ENCODE assay signal across 28 cellular contexts in the genomic region with DNA sequence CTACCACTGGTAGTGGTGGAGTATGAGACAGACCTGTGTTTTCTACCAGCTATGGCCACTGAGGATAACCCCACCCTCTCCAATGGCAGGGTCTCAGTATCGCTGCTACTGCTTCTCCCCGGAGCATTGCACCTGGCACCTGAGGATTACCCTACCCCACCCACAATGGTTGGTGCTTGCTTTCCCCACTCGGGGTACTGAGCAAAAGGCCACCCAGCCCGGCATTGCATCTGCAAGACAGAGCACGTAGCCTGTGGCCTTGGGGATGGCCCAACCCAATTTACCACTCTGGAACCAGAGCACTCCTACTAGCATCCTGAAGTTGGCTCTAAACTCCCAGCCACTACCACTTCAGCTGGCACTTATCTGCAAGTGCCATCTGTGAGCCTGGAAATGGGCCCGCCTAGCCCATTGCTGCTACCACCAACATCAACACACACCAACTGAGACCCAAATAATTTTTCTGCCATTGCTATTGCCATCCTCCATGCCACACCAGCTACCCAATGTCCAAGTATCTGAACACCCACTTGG.
"Had no signal": no experiment of that assay in that cellular context is flagged by ENCODE, and none has a peak within 500 bp of the region (broad histone marks: within the 10 kb centered on the region; RNA-seq: fewer than 3 reads in every experiment).

No MANE protein-coding gene starts in this region.

- DNase-seq: activated B cell treated with CpG ODN at 0.5 μM for 24 hours; activated CD4-positive, alpha-beta T cell treated with anti-CD3 and anti-CD28 coated beads for 48 hours; activated CD4-positive, alpha-beta T cell treated with anti-CD3 and anti-CD28 coated beads, Interleukin-2, amount 50 U/mL, for 1 hour; activated CD4-positive, alpha-beta T cell treated with anti-CD3 and anti-CD28 coated beads, Interleukin-2, amount 50 U/mL, for 48 hours; activated CD8-positive, alpha-beta memory T cell treated with anti-CD3 and anti-CD28 coated beads for 24 hours; activated CD8-positive, alpha-beta T cell treated with anti-CD3 and anti-CD28 coated beads for 36 hours; activated effector memory CD4-positive, alpha-beta T cell treated with Interleukin-2 at 50 U/mL for 16 hours; activated gamma-delta T cell treated with Interleukin-2 at 50 U/mL for 16 hours; activated naive CD4-positive, alpha-beta T cell treated with anti-CD3 and anti-CD28 coated beads, Interleukin-2, amount 50 U/mL, for 16 hours; activated naive CD4-positive, alpha-beta T cell treated with Interleukin-2 at 50 U/mL for 16 hours; activated T-cell treated with anti-CD3 and anti-CD28 coated beads, Interleukin-2, amount 50 U/mL, for 4 hours; amniotic stem cell; brain microvascular endothelial cell; colonic mucosa; effector memory CD4-positive, alpha-beta T cell; endodermal cell; foreskin fibroblast; head of caudate nucleus; T-helper 1 cell; T-helper 17 cell; T1000; WERI-Rb-1 had no signal

- H3K9me3 ChIP-seq: colonic mucosa had no signal

- H3K36me3 Mint-ChIP-seq: activated naive CD8-positive, alpha-beta T cell had no signal

- H3K27me3 ChIP-seq: brain microvascular endothelial cell, colonic mucosa had no signal

- H3K27ac Mint-ChIP-seq: activated B cell treated with CpG ODN at 0.5 μM for 24 hours; activated CD8-positive, alpha-beta T cell treated with anti-CD3 and anti-CD28 coated beads for 36 hours; activated naive CD8-positive, alpha-beta T cell; activated T-helper 17 cell treated with anti-CD3 and anti-CD28 coated beads, Interleukin-2, amount 50 U/mL, for 72 hours; endodermal cell; T-helper 17 cell; T-helper 2 cell treated with Interferon-gamma antibody and Interleukin-4, amounts not matched to agents 5 μg/mL and 100 μg/mL, for 36 hours had no signal

- H3K4me1 ChIP-seq: colonic mucosa had no signal

- H3K9me3 Mint-ChIP-seq: endodermal cell; T-helper 2 cell treated with Interferon-gamma antibody and Interleukin-4, amounts not matched to agents 5 μg/mL and 100 μg/mL, for 36 hours had no signal

- H3K36me3 ChIP-seq: brain microvascular endothelial cell, colonic mucosa, WERI-Rb-1 had no signal

- H3K27me3 Mint-ChIP-seq: activated B cell treated with CpG ODN at 0.5 μM for 24 hours; activated CD8-positive, alpha-beta T cell treated with anti-CD3 and anti-CD28 coated beads for 36 hours; activated naive CD8-positive, alpha-beta T cell; activated T-helper 17 cell treated with anti-CD3 and anti-CD28 coated beads, Interleukin-2, amount 50 U/mL, for 72 hours; central memory CD8-positive, alpha-beta T cell; T-helper 17 cell had no signal

- H3K4me3 ChIP-seq: colonic mucosa had no signal

- H3K4me1 Mint-ChIP-seq: activated B cell treated with CpG ODN at 0.5 μM for 24 hours; activated T-helper 17 cell treated with anti-CD3 and anti-CD28 coated beads, Interleukin-2, amount 50 U/mL, for 72 hours; central memory CD8-positive, alpha-beta T cell; T-helper 17 cell had no signal

- H3K27ac ChIP-seq: brain microvascular endothelial cell, colonic mucosa, WERI-Rb-1 had no signal

- H3K4me3 Mint-ChIP-seq: activated B cell treated with CpG ODN at 0.5 μM for 24 hours; activated CD8-positive, alpha-beta T cell treated with anti-CD3 and anti-CD28 coated beads for 36 hours; activated naive CD8-positive, alpha-beta T cell; activated T-cell treated with anti-CD3 and anti-CD28 coated beads, Interleukin-2, amount 50 U/mL, for 4 hours; activated T-helper 17 cell treated with anti-CD3 and anti-CD28 coated beads, Interleukin-2, amount 50 U/mL, for 72 hours; central memory CD8-positive, alpha-beta T cell; endodermal cell; T-helper 17 cell; T-helper 2 cell treated with Interferon-gamma antibody and Interleukin-4, amounts not matched to agents 5 μg/mL and 100 μg/mL, for 36 hours had no signal

- ATAC-seq: activated CD4-positive, CD25-positive, alpha-beta regulatory T cell treated with anti-CD3 and anti-CD28 coated beads, Interleukin-2, amount 50 U/mL, for 24 hours; activated CD8-positive, alpha-beta T cell treated with anti-CD3 and anti-CD28 coated beads for 36 hours; activated T-cell treated with anti-CD3 and anti-CD28 coated beads, Interleukin-2, amount 50 U/mL, for 4 hours; activated T-helper 17 cell treated with anti-CD3 and anti-CD28 coated beads, Interleukin-2, amount 50 U/mL, for 72 hours; esophagus mucosa; T-helper 17 cell had no signal
